8 cellular contexts compared by ENCODE assay signal in the genomic region with DNA sequence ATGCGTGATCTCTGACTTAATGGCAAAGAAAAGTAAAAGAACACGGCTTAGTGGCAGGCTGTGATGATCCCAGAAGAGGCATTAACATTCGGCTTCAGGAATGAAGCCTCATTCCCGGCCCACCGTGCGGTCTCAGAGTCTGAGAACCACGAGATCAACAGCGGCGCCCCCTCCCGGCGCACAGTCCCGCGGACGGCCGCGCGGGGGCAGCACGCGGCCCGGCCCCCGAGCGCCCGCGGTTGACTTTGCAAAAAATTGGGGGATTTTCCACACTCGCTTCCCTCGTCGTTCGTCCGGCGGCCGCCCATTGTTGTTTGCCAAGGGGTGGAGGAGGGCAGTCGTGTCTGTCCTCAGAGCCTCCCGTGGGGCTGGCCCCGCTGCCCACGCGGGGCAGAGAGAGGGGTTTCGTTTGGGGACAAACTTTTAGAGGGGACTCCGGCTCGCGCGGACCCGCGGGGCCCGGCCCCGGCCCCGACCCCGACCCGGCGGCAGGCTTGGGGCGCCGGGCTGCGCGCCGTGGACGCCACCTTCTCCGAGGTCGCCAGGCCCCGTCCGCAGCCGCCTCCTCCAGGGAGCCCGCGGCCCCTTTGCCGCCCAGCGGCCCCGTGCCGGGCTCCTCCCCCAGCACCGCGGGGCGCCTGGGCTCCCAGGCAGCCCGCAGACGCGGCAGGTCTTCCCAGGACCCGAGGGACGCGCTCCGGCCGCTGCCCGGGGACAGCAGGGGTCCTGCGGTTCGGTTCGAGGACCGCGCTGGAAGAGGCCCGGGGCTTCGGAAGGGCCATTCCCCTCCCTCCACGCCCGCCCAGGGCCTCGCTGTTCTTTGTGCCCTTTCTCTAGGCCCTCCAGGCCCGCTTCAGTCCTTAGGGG.
DNase-seq lines count a peak whose midpoint lies in the region; ATAC-seq lines count a peak whose summit lies in the region.

No MANE protein-coding gene starts in this region.

- peak overlapping the region; percentile 56 for H3K4me3 Mint-ChIP-seq in central memory CD8-positive, alpha-beta T cell

- H3K4me3 ChIP-seq in ACC112 (ENCODE audit: low read depth, low read length): peak overlapping the region; percentile 83

- H3K27ac ChIP-seq in ACC112 (ENCODE audit: low read depth, low read length): no peak overlapping the region

- H3K27me3 ChIP-seq in ACC112 (ENCODE audit: insufficient read depth, low read length): peaks cover 5% of the 10 kb centered on the region; the same call in 1 of the 2 replicates

- H3K4me1 ChIP-seq in ACC112 (ENCODE audit: control insufficient read depth, insufficient read depth, low read length, unreplicated experiment): peaks cover 3% of the 10 kb centered on the region

- no peaks in the 10 kb centered on the region for H3K36me3 ChIP-seq in ACC112 (ENCODE audit: insufficient read depth, low read length)

- H2AFZ ChIP-seq in ACC112 (ENCODE audit: low read length, unreplicated experiment): peak overlapping the region; percentile 100

- H3K27ac Mint-ChIP-seq in central memory CD8-positive, alpha-beta T cell (ENCODE audit: low read depth): no peak overlapping the region

- ATAC-seq in GM18517 (IDR thresholded peaks at IDR 0.05; ENCODE audit: unreplicated experiment) (peak; percentile 59), HG03025 (IDR thresholded peaks at IDR 0.05; ENCODE audit: low FRiP score, unreplicated experiment) (peak; percentile 40)
- peak; percentile 56 for ATAC-seq in central memory CD8-positive, alpha-beta T cell (replicated peaks; ENCODE audit: extremely low read depth, poor library complexity, severe bottlenecking)

- H3K9me3 Mint-ChIP-seq in central memory CD8-positive, alpha-beta T cell: no peaks in the 10 kb centered on the region

- H3K4me1 Mint-ChIP-seq in central memory CD8-positive, alpha-beta T cell: peaks cover 21% of the 10 kb centered on the region

- H3K27me3 Mint-ChIP-seq in central memory CD8-positive, alpha-beta T cell: peaks cover 9% of the 10 kb centered on the region

- DNase-seq in NCI-H2171 (lab: John Stamatoyannopoulos, UW): peak; percentile 80
- peak; percentile 59 to 73 (median 66) for DNase-seq in activated CD4-positive, CD25-positive, alpha-beta regulatory T cell (lab: John Stamatoyannopoulos, UW)
- DNase-seq in central memory CD8-positive, alpha-beta T cell (ENCODE audit: low spot score in 2 of 2): peak; percentile 71 to 75
- peak; percentile 84 for DNase-seq in kidney tubule cell (ENCODE audit: low spot score)
- DNase-seq in stimulated activated CD4-positive, alpha-beta T cell treated with anti-CD3 and anti-CD28 coated beads, Interleukin-1b, Interleukin-23, amount 100 ng/mL, for 1 hour (ENCODE audit: low read depth in 2 of 2): peak; percentile 57 to 78

- H3K36me3 Mint-ChIP-seq in central memory CD8-positive, alpha-beta T cell (ENCODE audit: insufficient read depth): peaks cover 2% of the 10 kb centered on the region

- H3K79me2 ChIP-seq in ACC112 (ENCODE audit: control insufficient read depth, insufficient read depth, low read length, unreplicated experiment): peaks cover 7% of the 10 kb centered on the region
